Comparison of ENCODE assay signal across 17 cellular contexts in genomic region chr5:33075731-33076130, GRCh38.
A peak's percentile ranks its signal among the peaks of the same experiment; 100 is the strongest.
DNase-seq lines count a peak whose midpoint lies in the region; ATAC-seq and TF ChIP-seq lines count a peak whose summit lies in the region.
"Had no signal": no experiment of that assay in that cellular context is flagged by ENCODE, and none has a peak within 500 bp of the region (broad histone marks: within the 10 kb centered on the region; RNA-seq: fewer than 3 reads in every experiment).

No MANE protein-coding gene starts in this region.

- CTCF ChIA-PET in IMR-90 (lab: Yijun Ruan, JAX) = no interaction called here

- in situ Hi-C loops in IMR-90 (cut with MboI; ENCODE audit: low sequenced_read_pairs) = no loop called here

- peak overlapping the region; percentile 40; the same call in 1 of the 2 replicates for H3K18ac ChIP-seq in IMR-90 (ENCODE audit: low read depth, low read length)

- no peak overlapping the region for H2BK120ac ChIP-seq in IMR-90 (ENCODE audit: low read depth, low read length)

- no peak overlapping the region for H3K27ac Mint-ChIP-seq in T-helper 2 cell treated with Interferon-gamma antibody and Interleukin-4, amounts not matched to agents 5 μg/mL and 100 μg/mL, for 36 hours

- no peak overlapping the region; a peak in 1 of 4 replicates for H4K8ac ChIP-seq in IMR-90 (ENCODE audit: low read depth in 2 of 2, low read length in 2 of 2)

- H3K4me3 ChIP-seq in IMR-90 (ENCODE audit: insufficient read depth, low read depth, low read length) (no peak overlapping the region), fibroblast of the aortic adventitia (ENCODE audit: low read depth, low read length) (no peak overlapping the region)
- H3K4me3 ChIP-seq: SK-N-MC had no signal

- H3K56ac ChIP-seq in IMR-90 (ENCODE audit: extremely low read depth, insufficient read depth, low read length) = no peak overlapping the region

- no peak for TF ChIP-seq POLR2A in IMR-90 (IDR thresholded peaks at IDR 0.05; ENCODE audit: low read depth, low read length)

- DNase-seq in IMR-90 (peak; percentile 68), astrocyte of the hippocampus (ENCODE audit: low read depth, low spot score) (peak; percentile 12), fibroblast of the aortic adventitia (ENCODE audit: low read depth) (peak; percentile 36), middle frontal gyrus (ENCODE audit: extremely low spot score, low spot score) (no peak), hippocampal formation (lab: John Stamatoyannopoulos, UW) (no peak), NCI-H1092 treated with DMSO at 0.1 percent for 48 hours (lab: John Stamatoyannopoulos, UW) (no peak)
- DNase-seq in T-helper 2 cell treated with Interferon-gamma antibody and Interleukin-4, amounts not matched to agents 5 μg/mL and 100 μg/mL, for 36 hours (ENCODE audit: low spot score) = no peak
- DNase-seq: AML-193, DMS79, H7, NCI-H187 treated with DMSO at 0.1 percent for 48 hours, NCI-H2227 treated with DMSO at 0.1 percent for 48 hours, NCI-H524, NCI-H82, SHP77 had no signal

- no peak overlapping the region for H3K4ac ChIP-seq in IMR-90 (ENCODE audit: low read depth, low read length)

- H3K79me1 ChIP-seq in IMR-90 (ENCODE audit: low read depth in 1 of 2, low read length in 2 of 2) = no peaks in the 10 kb centered on the region

- H2BK20ac ChIP-seq in IMR-90 (ENCODE audit: low read depth, low read length) = no peak overlapping the region

- peak; percentile 12; the same call in 1 of the 2 replicates for ATAC-seq in IMR-90 (ENCODE audit: low read depth)

- H2AK5ac ChIP-seq in IMR-90 (ENCODE audit: low read depth, low read length) = no peak overlapping the region

- peaks cover 7% of the 10 kb centered on the region; the same call in 1 of the 2 replicates for H3K9me1 ChIP-seq in IMR-90 (ENCODE audit: insufficient read depth, low read length)

- no peaks in the 10 kb centered on the region for H3K27me3 ChIP-seq in IMR-90 (ENCODE audit: control insufficient read depth, insufficient read depth, low read length)

- H3K27ac ChIP-seq in IMR-90 (ENCODE audit: insufficient read depth, low read length) = peak overlapping the region; percentile 53; the same call in 1 of the 2 replicates
- H3K27ac ChIP-seq: C4-2B, SK-N-MC had no signal

- no peaks in the 10 kb centered on the region for H3K36me3 Mint-ChIP-seq in T-helper 2 cell treated with Interferon-gamma antibody and Interleukin-4, amounts not matched to agents 5 μg/mL and 100 μg/mL, for 36 hours (ENCODE audit: low read depth)

- H3K36me3 ChIP-seq in IMR-90 (ENCODE audit: control insufficient read depth, insufficient read depth, low read length) = no peaks in the 10 kb centered on the region

- TF ChIP-seq RAD21 in IMR-90 (IDR thresholded peaks at IDR 0.05; ENCODE audit: low read length) = no peak

- H3K9me3 ChIP-seq in IMR-90 (ENCODE audit: control insufficient read depth, insufficient read depth, low read length) = no peaks in the 10 kb centered on the region; the same call in 1 of the 2 replicates

- H3K4me3 Mint-ChIP-seq in T-helper 2 cell treated with Interferon-gamma antibody and Interleukin-4, amounts not matched to agents 5 μg/mL and 100 μg/mL, for 36 hours = no peak overlapping the region

- H3K27me3 Mint-ChIP-seq in T-helper 2 cell treated with Interferon-gamma antibody and Interleukin-4, amounts not matched to agents 5 μg/mL and 100 μg/mL, for 36 hours (ENCODE audit: low read depth) = no peaks in the 10 kb centered on the region

- H3K9me3 Mint-ChIP-seq in T-helper 2 cell treated with Interferon-gamma antibody and Interleukin-4, amounts not matched to agents 5 μg/mL and 100 μg/mL, for 36 hours = no peaks in the 10 kb centered on the region

- no peak overlapping the region; the same call in 2 of the 3 replicates for H2BK15ac ChIP-seq in IMR-90 (ENCODE audit: low read depth, low read length)

- POLR2A ChIA-PET in IMR-90 (lab: Charles Lee; ENCODE audit: unreplicated experiment) = no interaction called here

- H2AK9ac ChIP-seq in IMR-90 (replicated peaks; ENCODE audit: low read depth, low read length, poor library complexity) = no peak overlapping the region

- no peaks in the 10 kb centered on the region for H4K20me1 ChIP-seq in IMR-90 (ENCODE audit: insufficient read depth, low read length)

- no peak overlapping the region for H4K5ac ChIP-seq in IMR-90 (ENCODE audit: low read depth, low read length)

- no peaks in the 10 kb centered on the region for H3K4me1 Mint-ChIP-seq in T-helper 2 cell treated with Interferon-gamma antibody and Interleukin-4, amounts not matched to agents 5 μg/mL and 100 μg/mL, for 36 hours (ENCODE audit: low read depth)

- H3K9ac ChIP-seq in IMR-90 (ENCODE audit: low read depth, low read length) = no peak overlapping the region

- no peak overlapping the region for H3K4me2 ChIP-seq in IMR-90 (ENCODE audit: low read depth, low read length)

- TF ChIP-seq CTCF in IMR-90 (conservative IDR thresholded peaks at IDR 0.05; ENCODE audit: low read depth, low read length) = no peak
- TF ChIP-seq CTCF in fibroblast of the aortic adventitia (IDR thresholded peaks at IDR 0.05; ENCODE audit: insufficient read depth, low read length) = no peak

- BruUV-seq in IMR-90 (replicated peaks; lab: Mats Ljungman, UMichigan) = no TSS peak

- no peak overlapping the region for H3K14ac ChIP-seq in IMR-90 (replicated peaks; ENCODE audit: low read depth, low read length)

- H3K23ac ChIP-seq in IMR-90 (ENCODE audit: low read depth, low read length) = no peak overlapping the region

- no peak overlapping the region for H4K91ac ChIP-seq in IMR-90 (ENCODE audit: insufficient read depth, low read depth, low read length)

- WGBS in IMR-90 (ENCODE audit: extremely low coverage in 2 of 2, insufficient read length in 1 of 2), 2 experiments = no CpG with 5 or more reads among the region's 2 CpGs

- H2AFZ ChIP-seq in IMR-90 (replicated peaks; ENCODE audit: low read length, poor library complexity) = no peak overlapping the region

- intact Hi-C loops in IMR-90 (cut with micrococcal nuclease) = loop anchor here (5.0 kb wide), 1 partner anchor 107 kb away; no protein-coding TSS in a partner anchor

- H3K4me1 ChIP-seq in IMR-90 (ENCODE audit: control insufficient read depth, insufficient read depth, low read length) = peaks cover 17% of the 10 kb centered on the region

- dilution Hi-C loops in IMR-90 (cut with HindIII; ENCODE audit: low sequenced_read_pairs, unreplicated experiment) = no loop called here

- H2BK5ac ChIP-seq in IMR-90 (ENCODE audit: low read depth, low read length, poor library complexity, severe bottlenecking) = peak overlapping the region; percentile 94

TF ChIP-seq in IMR-90, 13 proteins besides CTCF, POLR2A, EP300 and RAD21:
- TF ChIP-seq CEBPB (IDR thresholded peaks at IDR 0.05; ENCODE audit: low read depth, low read length) (no peak), USF2 (IDR thresholded peaks at IDR 0.05; ENCODE audit: low read depth, low read length) (peak; percentile 64; the same call in 1 of the 2 replicates), MXI1 (IDR thresholded peaks at IDR 0.05; ENCODE audit: borderline replicate concordance, low read depth, low read length) (no peak)

Comparison
In these comparisons a context has a peak if more than half of its experiments do, and no peak if none do; other contexts are left out.
1. DNase-seq: peak in IMR-90 (single experiment), astrocyte of the hippocampus (single experiment) and fibroblast of the aortic adventitia (single experiment); none in T-helper 2 cell treated with Interferon-gamma antibody and Interleukin-4, amounts not matched to agents 5 μg/mL and 100 μg/mL, for 36 hours (single experiment), middle frontal gyrus (single experiment), hippocampal formation (0 of 2) and NCI-H1092 treated with DMSO at 0.1 percent for 48 hours (single experiment).